In genomic region chr15:31435256-31435781, GRCh38 we compare ENCODE assay signal across 8 cellular contexts.
DNase-seq lines count a peak whose midpoint lies in the region; ATAC-seq and TF ChIP-seq lines count a peak whose summit lies in the region.

No MANE protein-coding gene starts in this region.

- no peak for TF ChIP-seq POLR2A in upper lobe of left lung (IDR thresholded peaks at IDR 0.05)

- H3K4me3 ChIP-seq in Caco-2 (ENCODE audit: low read depth, low read length) (no peak overlapping the region), upper lobe of left lung (peak overlapping the region in 3 of 4 donors; percentile 14 to 37 (median 31))

- no peaks in the 10 kb centered on the region for H3K4me1 ChIP-seq in Caco-2
- H3K4me1 ChIP-seq in upper lobe of left lung, result peaks cover 41 to 52% (median 44%) of the 10 kb centered on the region in 4 donors

- H3K27me3 ChIP-seq in Caco-2 (replicated peaks; ENCODE audit: control insufficient read depth, insufficient read depth, low read length) (no peaks in the 10 kb centered on the region), upper lobe of left lung (no peaks in the 10 kb centered on the region)

- H3K4me3 Mint-ChIP-seq in Caco-2 (ENCODE audit: unreplicated experiment), result peak overlapping the region; percentile 32
- H3K4me3 Mint-ChIP-seq in activated naive CD4-positive, alpha-beta T cell treated with anti-CD3 and anti-CD28 coated beads, Interleukin-2, amount 50 U/mL, for 24 hours, result peak overlapping the region; percentile 87

- intact Hi-C loops in Caco-2 (cut with micrococcal nuclease; ENCODE audit: unreplicated experiment), result loop anchor here (1.0 to 5.0 kb wide), 5 partner anchors 43 to 235 kb away; no protein-coding TSS in a partner anchor
- intact Hi-C loops in head of caudate nucleus (cut with DNase I), result loop anchor here (2.0 to 10.0 kb wide), 2 partner anchors 71 to 221 kb away; no protein-coding TSS in a partner anchor

- POLR2A ChIA-PET in Caco-2 (lab: Charles Lee), result no interaction called here

- peak in 2 of 4 donors; percentile 4 to 80 for TF ChIP-seq EP300 in upper lobe of left lung (IDR thresholded peaks at IDR 0.05)

- H3K4me1 Mint-ChIP-seq in Caco-2 (ENCODE audit: low read depth, unreplicated experiment), result peaks cover 12% of the 10 kb centered on the region
- peaks cover 82% of the 10 kb centered on the region for H3K4me1 Mint-ChIP-seq in activated naive CD4-positive, alpha-beta T cell treated with anti-CD3 and anti-CD28 coated beads, Interleukin-2, amount 50 U/mL, for 24 hours

- no peaks in the 10 kb centered on the region for H3K27me3 Mint-ChIP-seq in Caco-2 (ENCODE audit: insufficient read depth, unreplicated experiment)
- H3K27me3 Mint-ChIP-seq in activated naive CD4-positive, alpha-beta T cell treated with anti-CD3 and anti-CD28 coated beads, Interleukin-2, amount 50 U/mL, for 24 hours, result no peaks in the 10 kb centered on the region

- ATAC-seq in GM21360 (IDR thresholded peaks at IDR 0.05; ENCODE audit: unreplicated experiment) (peak; percentile 55), upper lobe of left lung (ENCODE audit: low FRiP score in 2 of 2) (peak; percentile 77 to 80)

- H3K9me3 ChIP-seq in Caco-2 (no peaks in the 10 kb centered on the region), upper lobe of left lung (no peaks in the 10 kb centered on the region)

- CTCF ChIA-PET in Caco-2 (lab: Charles Lee), result interaction anchor here (0.5 to 1.9 kb wide), 28 partner anchors 12 to 308 kb away, joined by 3 to 20 read pairs (median 4); partner anchors contain the start of gene KLF13

- TF ChIP-seq CTCF in Caco-2 (IDR thresholded peaks at IDR 0.05; ENCODE audit: insufficient read depth in 1 of 2, low read depth in 1 of 2, low read length in 1 of 2, severe bottlenecking in 1 of 2, unreplicated experiment in 1 of 2) (peak; percentile 70 to 98), upper lobe of left lung (IDR thresholded peaks at IDR 0.05) (peak; percentile 45 to 80 (median 75))

- H3K9me3 Mint-ChIP-seq in Caco-2 (ENCODE audit: unreplicated experiment), result no peaks in the 10 kb centered on the region
- no peaks in the 10 kb centered on the region for H3K9me3 Mint-ChIP-seq in activated naive CD4-positive, alpha-beta T cell treated with anti-CD3 and anti-CD28 coated beads, Interleukin-2, amount 50 U/mL, for 24 hours

- no peak overlapping the region for H3K27ac Mint-ChIP-seq in Caco-2 (ENCODE audit: unreplicated experiment)
- H3K27ac Mint-ChIP-seq in activated naive CD4-positive, alpha-beta T cell treated with anti-CD3 and anti-CD28 coated beads, Interleukin-2, amount 50 U/mL, for 24 hours, result peak overlapping the region; percentile 97

- WGBS in upper lobe of left lung, 2 donors, result 4% methylated on average over 14 of the region's 14 CpGs

- DNase-seq in Caco-2 (peak; percentile 83 to 85), HT1080 (ENCODE audit: low read depth) (peak; percentile 80), SIG-M5 treated with dmso at 0.1 percent for 504 hours (lab: John Stamatoyannopoulos, UW; ENCODE audit: unreplicated experiment) (peak; percentile 86), head of caudate nucleus (peak; percentile 57 to 92 (median 79)), pons (ENCODE audit: low spot score) (peak; percentile 83), upper lobe of left lung (peak in 1 of 2 donors; percentile 92)

- peak overlapping the region; percentile 83 to 93 (median 88) for H3K27ac ChIP-seq in upper lobe of left lung

- no TSS peak for BruUV-seq in Caco-2 (replicated peaks; lab: Mats Ljungman, UMichigan)

- H3K36me3 ChIP-seq in Caco-2 (ENCODE audit: control insufficient read depth, insufficient read depth, low read length) (no peaks in the 10 kb centered on the region), upper lobe of left lung (no peaks in the 10 kb centered on the region)

- H3K36me3 Mint-ChIP-seq in Caco-2 (ENCODE audit: insufficient read depth, unreplicated experiment), result no peaks in the 10 kb centered on the region
- H3K36me3 Mint-ChIP-seq in activated naive CD4-positive, alpha-beta T cell treated with anti-CD3 and anti-CD28 coated beads, Interleukin-2, amount 50 U/mL, for 24 hours, result no peaks in the 10 kb centered on the region
